10 cellular contexts compared by ENCODE assay signal in genomic region chr6:108293527-108294296, GRCh38. TPM values are rescaled to one million over a fixed set of nuclear protein-coding genes. Genes with fewer than 3 reads are reported as not detected.
DNase-seq lines count a peak whose midpoint lies in the region; ATAC-seq, FAIRE-seq and TF ChIP-seq lines count a peak whose summit lies in the region.
"Had no signal": no experiment of that assay in that cellular context is flagged by ENCODE, and none has a peak within 500 bp of the region (broad histone marks: within the 10 kb centered on the region; RNA-seq: fewer than 3 reads in every experiment).

No MANE protein-coding gene starts in this region.

- H3K36me3 Mint-ChIP-seq in activated T-cell treated with anti-CD3 and anti-CD28 coated beads, Interleukin-2, amount 50 U/mL, for 4 hours (ENCODE audit: insufficient read depth): no peaks in the 10 kb centered on the region
- H3K36me3 Mint-ChIP-seq in activated naive CD4-positive, alpha-beta T cell treated with anti-CD3 and anti-CD28 coated beads, Interleukin-2, amount 50 U/mL, for 72 hours: peaks cover 6 to 13% of the 10 kb centered on the region in 2 donors

- intact Hi-C loops in kidney (cut with DNase I) (no loop called here), testis (cut with DNase I; ENCODE audit: low total_unique reads) (no loop called here)

- H3K9me3 Mint-ChIP-seq in activated T-cell treated with anti-CD3 and anti-CD28 coated beads, Interleukin-2, amount 50 U/mL, for 4 hours: no peaks in the 10 kb centered on the region
- no peaks in the 10 kb centered on the region for H3K9me3 Mint-ChIP-seq in activated naive CD4-positive, alpha-beta T cell treated with anti-CD3 and anti-CD28 coated beads, Interleukin-2, amount 50 U/mL, for 72 hours

- no peak for FAIRE-seq in kidney (lab: Jason Lieb, UNC)
- FAIRE-seq: D721Med, pancreas had no signal

- TF ChIP-seq CTCF in kidney (IDR thresholded peaks at IDR 0.05; ENCODE audit: borderline replicate concordance, extremely low read depth, insufficient read depth): no peak
- no peak for TF ChIP-seq CTCF in testis (IDR thresholded peaks at IDR 0.05)

- no peaks in the 10 kb centered on the region for H3K27me3 ChIP-seq in testis
- H3K27me3 ChIP-seq: pancreas had no signal

- H3K4me1 ChIP-seq in kidney (ENCODE audit: control insufficient read depth in 1 of 2, insufficient read depth in 1 of 2, low read depth in 1 of 2, low read length in 2 of 2): no peaks in the 10 kb centered on the region
- H3K4me1 ChIP-seq in testis: peaks cover 3% of the 10 kb centered on the region
- H3K4me1 ChIP-seq: pancreas had no signal

- H3K4me1 Mint-ChIP-seq in activated T-cell treated with anti-CD3 and anti-CD28 coated beads, Interleukin-2, amount 50 U/mL, for 4 hours (ENCODE audit: low read depth): peaks cover 17% of the 10 kb centered on the region

- DNase-seq in activated T-cell treated with anti-CD3 and anti-CD28 coated beads, Interleukin-2, amount 50 U/mL, for 4 hours: no peak
- DNase-seq in activated T-cell treated with anti-CD3 and anti-CD28 coated beads for 4 hours (no peak), kidney (no peak), testis (no peak), HT-29 (ENCODE audit: low spot score) (no peak), occipital lobe (lab: John Stamatoyannopoulos, UW) (no peak), NCI-H524 treated with DMSO at 0.1 percent for 48 hours (lab: John Stamatoyannopoulos, UW) (no peak)
- no peak for DNase-seq in activated naive CD4-positive, alpha-beta T cell treated with anti-CD3 and anti-CD28 coated beads, Interleukin-2, amount 50 U/mL, for 72 hours (ENCODE audit: low spot score in 2 of 2)

- no peak for TF ChIP-seq POLR2A in testis (IDR thresholded peaks at IDR 0.05)

- H3K9ac ChIP-seq in kidney (ENCODE audit: low read length in 2 of 2): peak overlapping the region in 1 of 2 donors; percentile 89

- H3K27ac ChIP-seq in kidney (ENCODE audit: low read depth in 2 of 2, low read length in 2 of 2): peak overlapping the region in 1 of 2 donors; percentile 96
- H3K27ac ChIP-seq in testis: peak overlapping the region in 1 of 2 donors; percentile 92

- peak overlapping the region; percentile 99 to 100 for H3K27ac Mint-ChIP-seq in activated naive CD4-positive, alpha-beta T cell treated with anti-CD3 and anti-CD28 coated beads, Interleukin-2, amount 50 U/mL, for 72 hours

- 66 to 77% methylated on average over 18 to 19 of the region's 19 CpGs for WGBS in testis, 2 donors

- H3K36me3 ChIP-seq in kidney (ENCODE audit: control insufficient read depth in 1 of 2, insufficient read depth in 2 of 2, low read length in 2 of 2) (no peaks in the 10 kb centered on the region), testis (ENCODE audit: low read depth, missing control alignments) (no peaks in the 10 kb centered on the region)
- H3K36me3 ChIP-seq: pancreas had no signal

- H3K27me3 Mint-ChIP-seq in activated T-cell treated with anti-CD3 and anti-CD28 coated beads, Interleukin-2, amount 50 U/mL, for 4 hours (ENCODE audit: low read depth): no peaks in the 10 kb centered on the region

- H3K4me3 ChIP-seq in kidney (ENCODE audit: low read length in 2 of 2) (peak overlapping the region; percentile 91 to 97), testis (peak overlapping the region; percentile 82 to 83)

- H3K9me3 ChIP-seq in kidney (ENCODE audit: control insufficient read depth in 1 of 2, low read length in 2 of 2): no peaks in the 10 kb centered on the region
- no peaks in the 10 kb centered on the region for H3K9me3 ChIP-seq in testis
- H3K9me3 ChIP-seq: pancreas had no signal

- peak overlapping the region; percentile 97 for H3K4me3 Mint-ChIP-seq in activated T-cell treated with anti-CD3 and anti-CD28 coated beads, Interleukin-2, amount 50 U/mL, for 4 hours

- ATAC-seq in activated T-cell treated with anti-CD3 and anti-CD28 coated beads, Interleukin-2, amount 50 U/mL, for 4 hours: no peak
- ATAC-seq in activated naive CD4-positive, alpha-beta T cell treated with anti-CD3 and anti-CD28 coated beads, Interleukin-2, amount 50 U/mL, for 72 hours: no peak

RNA-seq across cellular contexts. Expression of gene AFG1L, which starts 1.1 kb away (rescaled TPM):
- 1 to 10 TPM; 2.0 to 4.8 (median 4.0) TPM for total RNA-seq in activated T-cell treated with anti-CD3 and anti-CD28 coated beads, Interleukin-2, amount 50 U/mL, for 4 hours
- 1 to 10 TPM; 3.4 to 6.5 TPM for total RNA-seq in activated naive CD4-positive, alpha-beta T cell treated with anti-CD3 and anti-CD28 coated beads, Interleukin-2, amount 50 U/mL, for 72 hours
- 7.0 TPM for total RNA-seq in kidney
- polyA plus RNA-seq in kidney (ENCODE audit: insufficient read depth, low read depth, low replicate concordance): 6.8 TPM
- total RNA-seq in testis: 10 to 100 TPM in 1 of 2 donors, 1 to 10 TPM in 1; 9.2 to 11.7 TPM
- polyA plus RNA-seq in testis (ENCODE audit: insufficient read depth, low read depth, low replicate concordance): 43.0 TPM
- total RNA-seq in HT-29 (2014; rRNA removed; shearing (Covaris generic)): 0.91 and 2.5 TPM in 2 replicates
- total RNA-seq in occipital lobe: 12.3 TPM

RNA-seq across cellular contexts. Expression of gene SNX3, which starts 32.9 kb away (rescaled TPM):
- 10 to 100 TPM; 69.8 to 70.9 (median 70.8) TPM for total RNA-seq in activated T-cell treated with anti-CD3 and anti-CD28 coated beads, Interleukin-2, amount 50 U/mL, for 4 hours
- total RNA-seq in activated naive CD4-positive, alpha-beta T cell treated with anti-CD3 and anti-CD28 coated beads, Interleukin-2, amount 50 U/mL, for 72 hours: 10 to 100 TPM; 49.1 to 76.5 TPM
- 143 TPM for total RNA-seq in kidney
- 236 TPM for polyA plus RNA-seq in kidney (ENCODE audit: insufficient read depth, low read depth, low replicate concordance)
- total RNA-seq in testis: 100 to 1,000 TPM; 125 to 139 TPM
- 252 TPM for polyA plus RNA-seq in testis (ENCODE audit: insufficient read depth, low read depth, low replicate concordance)
- 61.7 and 67.6 TPM in 2 replicates for total RNA-seq in HT-29 (2014; rRNA removed; shearing (Covaris generic))
- total RNA-seq in occipital lobe: 179 TPM
